In the genomic region with DNA sequence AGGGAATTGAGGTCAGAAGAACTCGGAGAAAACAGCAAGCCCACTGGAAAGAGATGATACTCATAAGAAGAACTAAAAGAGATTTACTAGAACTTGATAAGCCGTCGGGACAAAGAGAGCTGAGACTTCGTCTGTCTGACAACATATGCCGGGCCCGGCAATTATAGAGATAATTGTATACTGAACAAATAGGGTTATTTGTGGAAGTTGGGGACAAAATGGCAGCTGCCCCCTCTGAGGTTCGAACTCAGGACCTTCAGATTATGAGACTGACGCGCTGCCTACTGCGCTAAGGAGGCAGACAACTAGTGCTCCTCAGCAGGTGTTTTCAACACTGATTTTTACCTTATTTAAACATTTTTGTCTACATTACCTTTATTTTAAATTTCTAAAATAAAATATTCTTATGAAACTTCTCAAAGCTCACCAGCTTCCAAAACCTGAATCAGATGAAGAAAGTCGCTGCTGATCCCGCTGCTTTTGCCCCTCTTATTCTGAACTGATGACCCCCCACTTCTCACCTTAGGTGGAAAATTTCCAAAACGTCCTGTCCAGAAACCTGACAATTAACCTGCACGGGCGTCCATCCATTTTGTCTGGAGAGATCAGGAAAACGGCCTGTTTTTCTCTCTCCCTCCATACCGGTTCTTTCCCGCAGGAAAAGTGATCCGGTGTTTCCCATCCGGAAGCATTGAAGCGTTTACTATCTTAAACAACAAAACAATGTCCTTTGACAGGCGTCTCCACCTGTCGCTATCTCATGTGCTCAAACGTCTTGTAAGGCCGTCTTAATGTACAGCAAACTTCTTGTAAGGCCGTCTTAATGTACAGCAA, we compare ENCODE assay signal across 1 cellular context.
A peak's percentile ranks its signal among the peaks of the same experiment; 100 is the strongest.
TF ChIP-seq lines count a peak whose summit lies in the region.

No MANE protein-coding gene starts in this region.

TF ChIP-seq in HepG2, 621 proteins besides CTCF, POLR2A, EP300 and RAD21 (continued from another document and continues in another):
- TF ChIP-seq, protein P1, sequence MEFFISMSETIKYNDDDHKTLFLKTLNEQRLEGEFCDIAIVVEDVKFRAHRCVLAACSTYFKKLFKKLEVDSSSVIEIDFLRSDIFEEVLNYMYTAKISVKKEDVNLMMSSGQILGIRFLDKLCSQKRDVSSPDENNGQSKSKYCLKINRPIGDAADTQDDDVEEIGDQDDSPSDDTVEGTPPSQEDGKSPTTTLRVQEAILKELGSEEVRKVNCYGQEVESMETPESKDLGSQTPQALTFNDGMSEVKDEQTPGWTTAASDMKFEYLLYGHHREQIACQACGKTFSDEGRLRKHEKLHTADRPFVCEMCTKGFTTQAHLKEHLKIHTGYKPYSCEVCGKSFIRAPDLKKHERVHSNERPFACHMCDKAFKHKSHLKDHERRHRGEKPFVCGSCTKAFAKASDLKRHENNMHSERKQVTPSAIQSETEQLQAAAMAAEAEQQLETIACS (CRISPR knock-in tag; IDR thresholded peaks at IDR 0.05), result no peak
- no peak for TF ChIP-seq ZNF530 (CRISPR knock-in tag; IDR thresholded peaks at IDR 0.05; ENCODE audit: low read depth)
- TF ChIP-seq GPN1 (CRISPR knock-in tag; IDR thresholded peaks at IDR 0.05; ENCODE audit: borderline replicate concordance), result no peak
- TF ChIP-seq SMAD9 (CRISPR knock-in tag; IDR thresholded peaks at IDR 0.05), result no peak
- no peak for TF ChIP-seq ZNF335 (CRISPR knock-in tag; IDR thresholded peaks at IDR 0.05)
- no peak for TF ChIP-seq ZNF432 (CRISPR knock-in tag; IDR thresholded peaks at IDR 0.05; ENCODE audit: borderline replicate concordance)
- no peak for TF ChIP-seq ZNF446 (CRISPR knock-in tag; IDR thresholded peaks at IDR 0.05)
- peak; percentile 59; the same call in 1 of the 2 replicates for TF ChIP-seq ZSCAN5A (CRISPR knock-in tag; IDR thresholded peaks at IDR 0.05; ENCODE audit: borderline replicate concordance)
- TF ChIP-seq BRF2 (CRISPR knock-in tag; IDR thresholded peaks at IDR 0.05), result 0 out of 2 replicates have a peak, but pooled peaks have one; percentile 52
- TF ChIP-seq, protein P2, sequence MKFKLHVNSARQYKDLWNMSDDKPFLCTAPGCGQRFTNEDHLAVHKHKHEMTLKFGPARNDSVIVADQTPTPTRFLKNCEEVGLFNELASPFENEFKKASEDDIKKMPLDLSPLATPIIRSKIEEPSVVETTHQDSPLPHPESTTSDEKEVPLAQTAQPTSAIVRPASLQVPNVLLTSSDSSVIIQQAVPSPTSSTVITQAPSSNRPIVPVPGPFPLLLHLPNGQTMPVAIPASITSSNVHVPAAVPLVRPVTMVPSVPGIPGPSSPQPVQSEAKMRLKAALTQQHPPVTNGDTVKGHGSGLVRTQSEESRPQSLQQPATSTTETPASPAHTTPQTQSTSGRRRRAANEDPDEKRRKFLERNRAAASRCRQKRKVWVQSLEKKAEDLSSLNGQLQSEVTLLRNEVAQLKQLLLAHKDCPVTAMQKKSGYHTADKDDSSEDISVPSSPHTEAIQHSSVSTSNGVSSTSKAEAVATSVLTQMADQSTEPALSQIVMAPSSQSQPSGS (CRISPR knock-in tag; IDR thresholded peaks at IDR 0.05), result peak; percentile 39; the same call in 1 of the 2 replicates
- no peak for TF ChIP-seq ZZZ3 (CRISPR knock-in tag; IDR thresholded peaks at IDR 0.05; ENCODE audit: borderline replicate concordance)
- TF ChIP-seq ZNF326 (CRISPR knock-in tag; IDR thresholded peaks at IDR 0.05; ENCODE audit: borderline replicate concordance), result no peak
- TF ChIP-seq MIER2 (CRISPR knock-in tag; IDR thresholded peaks at IDR 0.05), result no peak; the same call in 1 of the 2 replicates
- no peak for TF ChIP-seq IKZF4 (CRISPR knock-in tag; IDR thresholded peaks at IDR 0.05; ENCODE audit: borderline replicate concordance, low read depth, not compliant biosample characterization)
- TF ChIP-seq, protein P3, sequence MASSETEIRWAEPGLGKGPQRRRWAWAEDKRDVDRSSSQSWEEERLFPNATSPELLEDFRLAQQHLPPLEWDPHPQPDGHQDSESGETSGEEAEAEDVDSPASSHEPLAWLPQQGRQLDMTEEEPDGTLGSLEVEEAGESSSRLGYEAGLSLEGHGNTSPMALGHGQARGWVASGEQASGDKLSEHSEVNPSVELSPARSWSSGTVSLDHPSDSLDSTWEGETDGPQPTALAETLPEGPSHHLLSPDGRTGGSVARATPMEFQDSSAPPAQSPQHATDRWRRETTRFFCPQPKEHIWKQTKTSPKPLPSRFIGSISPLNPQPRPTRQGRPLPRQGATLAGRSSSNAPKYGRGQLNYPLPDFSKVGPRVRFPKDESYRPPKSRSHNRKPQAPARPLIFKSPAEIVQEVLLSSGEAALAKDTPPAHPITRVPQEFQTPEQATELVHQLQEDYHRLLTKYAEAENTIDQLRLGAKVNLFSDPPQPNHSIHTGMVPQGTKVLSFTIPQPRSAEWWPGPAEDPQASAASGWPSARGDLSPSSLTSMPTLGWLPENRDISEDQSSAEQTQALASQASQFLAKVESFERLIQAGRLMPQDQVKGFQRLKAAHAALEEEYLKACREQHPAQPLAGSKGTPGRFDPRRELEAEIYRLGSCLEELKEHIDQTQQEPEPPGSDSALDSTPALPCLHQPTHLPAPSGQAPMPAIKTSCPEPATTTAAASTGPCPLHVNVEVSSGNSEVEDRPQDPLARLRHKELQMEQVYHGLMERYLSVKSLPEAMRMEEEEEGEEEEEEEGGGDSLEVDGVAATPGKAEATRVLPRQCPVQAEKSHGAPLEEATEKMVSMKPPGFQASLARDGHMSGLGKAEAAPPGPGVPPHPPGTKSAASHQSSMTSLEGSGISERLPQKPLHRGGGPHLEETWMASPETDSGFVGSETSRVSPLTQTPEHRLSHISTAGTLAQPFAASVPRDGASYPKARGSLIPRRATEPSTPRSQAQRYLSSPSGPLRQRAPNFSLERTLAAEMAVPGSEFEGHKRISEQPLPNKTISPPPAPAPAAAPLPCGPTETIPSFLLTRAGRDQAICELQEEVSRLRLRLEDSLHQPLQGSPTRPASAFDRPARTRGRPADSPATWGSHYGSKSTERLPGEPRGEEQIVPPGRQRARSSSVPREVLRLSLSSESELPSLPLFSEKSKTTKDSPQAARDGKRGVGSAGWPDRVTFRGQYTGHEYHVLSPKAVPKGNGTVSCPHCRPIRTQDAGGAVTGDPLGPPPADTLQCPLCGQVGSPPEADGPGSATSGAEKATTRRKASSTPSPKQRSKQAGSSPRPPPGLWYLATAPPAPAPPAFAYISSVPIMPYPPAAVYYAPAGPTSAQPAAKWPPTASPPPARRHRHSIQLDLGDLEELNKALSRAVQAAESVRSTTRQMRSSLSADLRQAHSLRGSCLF (CRISPR knock-in tag; IDR thresholded peaks at IDR 0.05; ENCODE audit: borderline replicate concordance), result no peak; the same call in 1 of the 2 replicates
- TF ChIP-seq SSRP1 (CRISPR knock-in tag; IDR thresholded peaks at IDR 0.05), result peak; percentile 99
- TF ChIP-seq, protein P4, sequence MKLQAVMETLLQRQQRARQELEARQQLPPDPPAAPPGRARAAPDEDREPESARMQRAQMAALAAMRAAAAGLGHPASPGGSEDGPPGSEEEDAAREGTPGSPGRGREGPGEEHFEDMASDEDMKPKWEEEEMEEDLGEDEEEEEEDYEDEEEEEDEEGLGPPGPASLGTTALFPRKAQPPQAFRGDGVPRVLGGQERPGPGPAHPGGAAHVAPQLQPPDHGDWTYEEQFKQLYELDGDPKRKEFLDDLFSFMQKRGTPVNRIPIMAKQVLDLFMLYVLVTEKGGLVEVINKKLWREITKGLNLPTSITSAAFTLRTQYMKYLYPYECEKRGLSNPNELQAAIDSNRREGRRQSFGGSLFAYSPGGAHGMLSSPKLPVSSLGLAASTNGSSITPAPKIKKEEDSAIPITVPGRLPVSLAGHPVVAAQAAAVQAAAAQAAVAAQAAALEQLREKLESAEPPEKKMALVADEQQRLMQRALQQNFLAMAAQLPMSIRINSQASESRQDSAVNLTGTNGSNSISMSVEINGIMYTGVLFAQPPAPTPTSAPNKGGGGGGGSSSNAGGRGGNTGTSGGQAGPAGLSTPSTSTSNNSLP (IDR thresholded peaks at IDR 0.05; ENCODE audit: low read depth, low read length), result 0 out of 2 replicates have a peak, but pooled peaks have one; percentile 49
- TF ChIP-seq ZNF562 (CRISPR knock-in tag; IDR thresholded peaks at IDR 0.05; ENCODE audit: borderline replicate concordance), result no peak
- no peak for TF ChIP-seq BATF2 (CRISPR knock-in tag; IDR thresholded peaks at IDR 0.05)
- no peak for TF ChIP-seq GABPB1 (CRISPR knock-in tag; IDR thresholded peaks at IDR 0.05)
- 0 out of 2 replicates have a peak, but pooled peaks have one; percentile 47 for TF ChIP-seq HDAC1 (CRISPR knock-in tag; IDR thresholded peaks at IDR 0.05)
- no peak for TF ChIP-seq ZNF33A (CRISPR knock-in tag; IDR thresholded peaks at IDR 0.05; ENCODE audit: borderline replicate concordance)
- TF ChIP-seq, protein P5, sequence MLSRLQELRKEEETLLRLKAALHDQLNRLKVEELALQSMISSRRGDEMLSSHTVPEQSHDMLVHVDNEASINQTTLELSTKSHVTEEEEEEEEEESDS (CRISPR knock-in tag; IDR thresholded peaks at IDR 0.05; ENCODE audit: borderline replicate concordance), result 0 out of 2 replicates have a peak, but pooled peaks have one; percentile 81
- peak; percentile 58; the same call in 1 of the 2 replicates for TF ChIP-seq ZNF124 (CRISPR knock-in tag; IDR thresholded peaks at IDR 0.05)
- no peak for TF ChIP-seq ZNF18 (CRISPR knock-in tag; IDR thresholded peaks at IDR 0.05; ENCODE audit: insufficient replicate concordance)
- peak; percentile 61; the same call in 1 of the 2 replicates for TF ChIP-seq NR2F6 (IDR thresholded peaks at IDR 0.05)
- peak; percentile 26; the same call in 1 of the 2 replicates for TF ChIP-seq NR2F6 (CRISPR knock-in tag; IDR thresholded peaks at IDR 0.05)
- no peak for TF ChIP-seq ZNF550 (CRISPR knock-in tag; IDR thresholded peaks at IDR 0.05; ENCODE audit: borderline replicate concordance)
- TF ChIP-seq ZNF556 (CRISPR knock-in tag; IDR thresholded peaks at IDR 0.05; ENCODE audit: borderline replicate concordance), result peak; percentile 54; the same call in 1 of the 2 replicates
- no peak for TF ChIP-seq MAFF (IDR thresholded peaks at IDR 0.05; ENCODE audit: low read depth, low read length)
- no peak for TF ChIP-seq PAX8 (CRISPR knock-in tag; IDR thresholded peaks at IDR 0.05; ENCODE audit: borderline replicate concordance)
- TF ChIP-seq ATF1 (CRISPR knock-in tag; IDR thresholded peaks at IDR 0.05), result no peak; the same call in 1 of the 2 replicates
- peak; percentile 79 for TF ChIP-seq ZSCAN9 (CRISPR knock-in tag; IDR thresholded peaks at IDR 0.05; ENCODE audit: borderline replicate concordance)
- no peak for TF ChIP-seq PBX3 (CRISPR knock-in tag; IDR thresholded peaks at IDR 0.05; ENCODE audit: borderline replicate concordance)
- TF ChIP-seq ARNT2 (CRISPR knock-in tag; IDR thresholded peaks at IDR 0.05; ENCODE audit: low read depth), result no peak
- peak; percentile 93 for TF ChIP-seq ZNF331 (CRISPR knock-in tag; IDR thresholded peaks at IDR 0.05)
- peak; percentile 77 for TF ChIP-seq MXD4 (CRISPR knock-in tag; IDR thresholded peaks at IDR 0.05)
- 0 out of 2 replicates have a peak, but pooled peaks have one; percentile 20 for TF ChIP-seq ZBTB38 (CRISPR knock-in tag; IDR thresholded peaks at IDR 0.05)
- TF ChIP-seq, protein P6, sequence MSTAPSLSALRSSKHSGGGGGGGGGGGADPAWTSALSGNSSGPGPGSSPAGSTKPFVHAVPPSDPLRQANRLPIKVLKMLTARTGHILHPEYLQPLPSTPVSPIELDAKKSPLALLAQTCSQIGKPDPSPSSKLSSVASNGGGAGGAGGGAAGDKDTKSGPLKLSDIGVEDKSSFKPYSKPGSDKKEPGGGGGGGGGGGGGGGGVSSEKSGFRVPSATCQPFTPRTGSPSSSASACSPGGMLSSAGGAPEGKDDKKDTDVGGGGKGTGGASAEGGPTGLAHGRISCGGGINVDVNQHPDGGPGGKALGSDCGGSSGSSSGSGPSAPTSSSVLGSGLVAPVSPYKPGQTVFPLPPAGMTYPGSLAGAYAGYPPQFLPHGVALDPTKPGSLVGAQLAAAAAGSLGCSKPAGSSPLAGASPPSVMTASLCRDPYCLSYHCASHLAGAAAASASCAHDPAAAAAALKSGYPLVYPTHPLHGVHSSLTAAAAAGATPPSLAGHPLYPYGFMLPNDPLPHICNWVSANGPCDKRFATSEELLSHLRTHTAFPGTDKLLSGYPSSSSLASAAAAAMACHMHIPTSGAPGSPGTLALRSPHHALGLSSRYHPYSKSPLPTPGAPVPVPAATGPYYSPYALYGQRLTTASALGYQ (CRISPR knock-in tag; IDR thresholded peaks at IDR 0.05), result peak; percentile 60
